ENCODE assay signal across 15 cellular contexts in genomic region chr1:201190624-201191051, GRCh38. TPM values are rescaled to one million over a fixed set of nuclear protein-coding genes. Genes with fewer than 3 reads are reported as not detected.
DNase-seq lines count a peak whose midpoint lies in the region; ATAC-seq and TF ChIP-seq lines count a peak whose summit lies in the region.
"Had no signal": no experiment of that assay in that cellular context is flagged by ENCODE, and none has a peak within 500 bp of the region (broad histone marks: within the 10 kb centered on the region; RNA-seq: fewer than 3 reads in every experiment).

Gene IGFN1 (plus strand): TSS chr1:201190824. CDS start chr1:201193294, 2,470 bp downstream.

- H3K27me3 Mint-ChIP-seq in CD14-positive monocyte (ENCODE audit: low read depth in 3 of 3), result peaks cover 15 to 24% (median 15%) of the 10 kb centered on the region in 3 donors
- peaks cover 19% of the 10 kb centered on the region for H3K27me3 Mint-ChIP-seq in activated T-helper 17 cell treated with anti-CD3 and anti-CD28 coated beads, Interleukin-2, amount 50 U/mL, for 72 hours

- peak within 1 kb of the TSS; percentile 12 for H3K27ac ChIP-seq in foreskin keratinocyte

- H3K9me3 Mint-ChIP-seq in CD14-positive monocyte, result peaks cover 0 to 2% (median 0%) of the 10 kb centered on the region in 7 donors
- no peaks in the 10 kb centered on the region for H3K9me3 Mint-ChIP-seq in activated T-helper 17 cell treated with anti-CD3 and anti-CD28 coated beads, Interleukin-2, amount 50 U/mL, for 72 hours
- H3K9me3 Mint-ChIP-seq: mesothelial cell of epicardium; T-helper 1 cell treated with Interleukin-12 subunit alpha and Interleukin-12 subunit beta and Interleukin-4 antibody, amounts not matched to agents 30 μg/mL and 1 μg/mL, for 36 hours had no signal

- peak within 1 kb of the TSS; percentile 22 for H3K4me2 ChIP-seq in skeletal muscle satellite cell (ENCODE audit: low read length)

- no peaks in the 10 kb centered on the region for H3K36me3 ChIP-seq in skeletal muscle satellite cell (ENCODE audit: insufficient read depth, low read length)

- no peak within 1 kb of the TSS for H3K4me3 ChIP-seq in skeletal muscle satellite cell (ENCODE audit: low read length)

- intact Hi-C loops in CD14-positive monocyte (cut with micrococcal nuclease), result no loop called here

- H3K36me3 Mint-ChIP-seq in CD14-positive monocyte, result no peaks in the 10 kb centered on the region
- H3K36me3 Mint-ChIP-seq in activated T-helper 17 cell treated with anti-CD3 and anti-CD28 coated beads, Interleukin-2, amount 50 U/mL, for 72 hours (ENCODE audit: low read depth), result no peaks in the 10 kb centered on the region
- H3K36me3 Mint-ChIP-seq: mesothelial cell of epicardium had no signal

- DNase-seq in NCI-H1105 treated with DMSO at 0.1 percent for 48 hours (lab: John Stamatoyannopoulos, UW) (peak; percentile 16), NCI-H1105 (lab: John Stamatoyannopoulos, UW) (no peak), NCI-H69 (lab: John Stamatoyannopoulos, UW) (peak; percentile 76), foreskin keratinocyte (no peak), CD14-positive monocyte (ENCODE audit: low spot score) (no peak)
- DNase-seq: activated CD8-positive, alpha-beta memory T cell treated with anti-CD3 and anti-CD28 coated beads, Interleukin-2, amount 50 U/mL, for 4 hours; GF-D8; head of caudate nucleus; KBM-7 had no signal

- peaks cover 4% of the 10 kb centered on the region for H3K4me1 Mint-ChIP-seq in CD14-positive monocyte
- no peaks in the 10 kb centered on the region for H3K4me1 Mint-ChIP-seq in activated T-helper 17 cell treated with anti-CD3 and anti-CD28 coated beads, Interleukin-2, amount 50 U/mL, for 72 hours

- ATAC-seq in foreskin keratinocyte, result no peak
- ATAC-seq in HG03135 (IDR thresholded peaks at IDR 0.05; ENCODE audit: unreplicated experiment), result no peak
- no peak for ATAC-seq in activated T-helper 17 cell treated with anti-CD3 and anti-CD28 coated beads, Interleukin-2, amount 50 U/mL, for 72 hours (replicated peaks)

- TF ChIP-seq CTCF in foreskin keratinocyte (conservative IDR thresholded peaks at IDR 0.05) (no peak), CD14-positive monocyte (IDR thresholded peaks at IDR 0.05) (no peak)

- no peak within 1 kb of the TSS for H3K4me3 Mint-ChIP-seq in CD14-positive monocyte
- H3K4me3 Mint-ChIP-seq in activated T-helper 17 cell treated with anti-CD3 and anti-CD28 coated beads, Interleukin-2, amount 50 U/mL, for 72 hours, result no peak within 1 kb of the TSS
- H3K4me3 Mint-ChIP-seq: mesothelial cell of epicardium; T-helper 1 cell treated with Interleukin-12 subunit alpha and Interleukin-12 subunit beta and Interleukin-4 antibody, amounts not matched to agents 30 μg/mL and 1 μg/mL, for 36 hours had no signal

- H3K27ac Mint-ChIP-seq in CD14-positive monocyte, result no peak within 1 kb of the TSS
- H3K27ac Mint-ChIP-seq in activated T-helper 17 cell treated with anti-CD3 and anti-CD28 coated beads, Interleukin-2, amount 50 U/mL, for 72 hours, result no peak within 1 kb of the TSS
- H3K27ac Mint-ChIP-seq: mesothelial cell of epicardium; T-helper 1 cell treated with Interleukin-12 subunit alpha and Interleukin-12 subunit beta and Interleukin-4 antibody, amounts not matched to agents 30 μg/mL and 1 μg/mL, for 36 hours had no signal

- peaks cover 6% of the 10 kb centered on the region for H3K4me1 ChIP-seq in foreskin keratinocyte
- H3K4me1 ChIP-seq in skeletal muscle satellite cell (ENCODE audit: control insufficient read depth, insufficient read depth, low read length), result peaks cover 27% of the 10 kb centered on the region

- peak within 1 kb of the TSS; percentile 35 for H3K9ac ChIP-seq in skeletal muscle satellite cell (ENCODE audit: low read depth, low read length)

- H3K27me3 ChIP-seq in foreskin keratinocyte, result peaks cover 23% of the 10 kb centered on the region
- H3K27me3 ChIP-seq in skeletal muscle satellite cell (ENCODE audit: control insufficient read depth, insufficient read depth, low read length), result no peaks in the 10 kb centered on the region

- no peaks in the 10 kb centered on the region for H3K9me3 ChIP-seq in skeletal muscle satellite cell (replicated peaks; ENCODE audit: low read length)

RNA-seq across cellular contexts. Expression of gene IGFN1, which starts in this region (rescaled TPM):
- not detected in 2 replicates for total RNA-seq in foreskin keratinocyte
- polyA plus RNA-seq in foreskin keratinocyte (not detected in 2 replicates), CD14-positive monocyte (not detected)
- total RNA-seq in skeletal muscle satellite cell (2012; rRNA removed), result under 0.01 and 0.25 TPM in 2 replicates
- under 1 TPM in 1 of 2 donors, not detected in 1; 0.21 TPM for total RNA-seq in activated T-helper 17 cell treated with anti-CD3 and anti-CD28 coated beads, Interleukin-2, amount 50 U/mL, for 72 hours
- total RNA-seq: dermis microvascular lymphatic vessel endothelial cell had no signal

Comparison
In these comparisons a context has a peak if more than half of its experiments do, and no peak if none do; other contexts are left out.
1. DNase-seq: peak in NCI-H1105 treated with DMSO at 0.1 percent for 48 hours (single experiment) and NCI-H69 (single experiment); none in NCI-H1105 (single experiment), foreskin keratinocyte (0 of 2) and CD14-positive monocyte (single experiment).